1 cellular context compared by ENCODE assay signal in genomic region chr7:134432296-134433152, GRCh38.
TF ChIP-seq lines count a peak whose summit lies in the region.

No MANE protein-coding gene starts in this region.

TF ChIP-seq in H1, 55 proteins besides CTCF, POLR2A, EP300 and RAD21:
- peak; percentile 65 for TF ChIP-seq KDM4A (IDR thresholded peaks at IDR 0.05; ENCODE audit: low read depth, low read length, severe bottlenecking)
- no peak for TF ChIP-seq ATF3 (IDR thresholded peaks at IDR 0.05; ENCODE audit: insufficient read depth, low read depth, low read length)
- TF ChIP-seq GTF2F1 (IDR thresholded peaks at IDR 0.05; ENCODE audit: borderline replicate concordance, low read depth, low read length) = no peak
- peak; percentile 74 for TF ChIP-seq ASH2L (IDR thresholded peaks at IDR 0.05; ENCODE audit: low read length)
- 0 out of 2 replicates have a peak, but pooled peaks have one; percentile 36 for TF ChIP-seq ATF2 (IDR thresholded peaks at IDR 0.05; ENCODE audit: low read length)
- TF ChIP-seq NRF1 (IDR thresholded peaks at IDR 0.05; ENCODE audit: low read depth, low read length) = peak; percentile 38
- 0 out of 4 replicates have a peak, but pooled peaks of 1 of the 2 experiments have one; percentile 64 for TF ChIP-seq HDAC2 (IDR thresholded peaks at IDR 0.05; ENCODE audit: borderline replicate concordance in 1 of 2, low read depth in 2 of 2, low read length in 2 of 2)
- TF ChIP-seq RBBP5 (IDR thresholded peaks at IDR 0.05; ENCODE audit: borderline replicate concordance, low read depth, low read length) = peak; percentile 40; the same call in 1 of the 2 replicates
- no peak for TF ChIP-seq SIRT6 (IDR thresholded peaks at IDR 0.05; ENCODE audit: low read length)
- TF ChIP-seq USF2 (IDR thresholded peaks at IDR 0.05; ENCODE audit: low read length) = no peak
- peak; percentile 38; the same call in 1 of the 2 replicates for TF ChIP-seq MAX (IDR thresholded peaks at IDR 0.05)
- 0 out of 2 replicates have a peak, but pooled peaks have one; percentile 45 for TF ChIP-seq JUND (IDR thresholded peaks at IDR 0.05; ENCODE audit: low read length)
- peak in 1 of 2 experiments; percentile 57; a peak in 2 of 4 replicates for TF ChIP-seq SIN3A (conservative IDR thresholded peaks at IDR 0.05 in 1 of 2, IDR thresholded peaks at IDR 0.05 in 1 of 2; ENCODE audit: low read depth in 1 of 2, low read length in 2 of 2)
- TF ChIP-seq CREB1 (IDR thresholded peaks at IDR 0.05) = peak; percentile 48; the same call in 1 of the 2 replicates
